ENCODE assay signal across 9 cellular contexts in genomic region chr4:36255575-36255974, GRCh38.
DNase-seq lines count a peak whose midpoint lies in the region; ATAC-seq lines count a peak whose summit lies in the region.
"Had no signal": no experiment of that assay in that cellular context is flagged by ENCODE, and none has a peak within 500 bp of the region (broad histone marks: within the 10 kb centered on the region; RNA-seq: fewer than 3 reads in every experiment).

No MANE protein-coding gene starts in this region.

- DNase-seq in RPMI8226: peak; percentile 15
- DNase-seq in caudate nucleus (lab: John Stamatoyannopoulos, UW): no peak
- peak; percentile 26 for DNase-seq in stimulated activated naive B cell treated with anti-CD40 and anti-IgM and Interleukin-4, amounts not matched to agents 10 μg/mL and 1 μg/mL and 100 μg/mL, for 72 hours
- DNase-seq in ecto neural progenitor cell (ENCODE audit: low spot score): no peak
- no peak for DNase-seq in NCI-H2171 (lab: John Stamatoyannopoulos, UW)
- no peak for DNase-seq in NCI-H82 (lab: John Stamatoyannopoulos, UW)

- H3K4me3 Mint-ChIP-seq in stimulated activated naive B cell treated with anti-CD40 and anti-IgM and Interleukin-4, amounts not matched to agents 10 μg/mL and 1 μg/mL and 100 μg/mL, for 72 hours: peak overlapping the region; percentile 77 to 78

- H3K27ac ChIP-seq in caudate nucleus (ENCODE audit: low read depth, low read length): peak overlapping the region; percentile 27
- H3K27ac ChIP-seq: KMS-11 had no signal

- no peaks in the 10 kb centered on the region for H3K36me3 Mint-ChIP-seq in stimulated activated naive B cell treated with anti-CD40 and anti-IgM and Interleukin-4, amounts not matched to agents 10 μg/mL and 1 μg/mL and 100 μg/mL, for 72 hours

- peak overlapping the region; percentile 93 for H3K27ac Mint-ChIP-seq in stimulated activated naive B cell treated with anti-CD40 and anti-IgM and Interleukin-4, amounts not matched to agents 10 μg/mL and 1 μg/mL and 100 μg/mL, for 72 hours

- ATAC-seq in GM18873 (IDR thresholded peaks at IDR 0.05; ENCODE audit: low FRiP score, unreplicated experiment) (peak; percentile 88), HG02870 (IDR thresholded peaks at IDR 0.05; ENCODE audit: unreplicated experiment) (peak; percentile 58)
- ATAC-seq in stimulated activated naive B cell treated with anti-CD40 and anti-IgM and Interleukin-4, amounts not matched to agents 10 μg/mL and 1 μg/mL and 100 μg/mL, for 72 hours (replicated peaks): peak; percentile 82 to 88

- no peaks in the 10 kb centered on the region for H3K9me3 Mint-ChIP-seq in stimulated activated naive B cell treated with anti-CD40 and anti-IgM and Interleukin-4, amounts not matched to agents 10 μg/mL and 1 μg/mL and 100 μg/mL, for 72 hours

- no peaks in the 10 kb centered on the region for H3K27me3 Mint-ChIP-seq in stimulated activated naive B cell treated with anti-CD40 and anti-IgM and Interleukin-4, amounts not matched to agents 10 μg/mL and 1 μg/mL and 100 μg/mL, for 72 hours

- peaks cover 21 to 27% of the 10 kb centered on the region in 2 donors for H3K4me1 Mint-ChIP-seq in stimulated activated naive B cell treated with anti-CD40 and anti-IgM and Interleukin-4, amounts not matched to agents 10 μg/mL and 1 μg/mL and 100 μg/mL, for 72 hours

Comparison
In these comparisons a context has a peak if more than half of its experiments do, and no peak if none do; other contexts are left out.
1. DNase-seq: peak in RPMI8226 (single experiment) and stimulated activated naive B cell treated with anti-CD40 and anti-IgM and Interleukin-4, amounts not matched to agents 10 μg/mL and 1 μg/mL and 100 μg/mL, for 72 hours (single experiment); none in caudate nucleus (0 of 61), ecto neural progenitor cell (single experiment), NCI-H2171 (single experiment) and NCI-H82 (single experiment).
2. Peak in every context shown above with its lines, with median percentiles within 50 percentile points of each other: ATAC-seq.